Comparison of ENCODE assay signal across 8 cellular contexts in genomic region chr9:130106860-130107848, GRCh38. TPM values are rescaled to one million over a fixed set of nuclear protein-coding genes. Genes with fewer than 3 reads are reported as not detected.
DNase-seq lines count a peak whose midpoint lies in the region; ATAC-seq and TF ChIP-seq lines count a peak whose summit lies in the region.

No MANE protein-coding gene starts in this region.

- ATAC-seq in gastroesophageal sphincter, result peak; percentile 90
- no peak for ATAC-seq in HG03442 (IDR thresholded peaks at IDR 0.05; ENCODE audit: unreplicated experiment)

- no peak overlapping the region for H3K9ac ChIP-seq in Loucy (ENCODE audit: low read depth, low read length, poor library complexity, severe bottlenecking)

- peak; percentile 72 for TF ChIP-seq CTCF in Loucy (conservative IDR thresholded peaks at IDR 0.05; ENCODE audit: low read length)
- TF ChIP-seq CTCF in gastroesophageal sphincter (IDR thresholded peaks at IDR 0.05), result peak; percentile 81 to 87 (median 85)
- peak; percentile 89 for TF ChIP-seq CTCF in osteoblast (IDR thresholded peaks at IDR 0.05; ENCODE audit: extremely low read depth, low read depth, low read length)
- peak; percentile 75 to 88 (median 79) for TF ChIP-seq CTCF in testis (IDR thresholded peaks at IDR 0.05)

- DNase-seq in Daoy (ENCODE audit: low read depth) (peak; percentile 82), SK-N-DZ (ENCODE audit: low spot score) (peak; percentile 77), osteoblast (ENCODE audit: insufficient read length, low spot score, missing footprints) (peak; percentile 60), testis (peak; percentile 95)
- peak; percentile 85 for DNase-seq in activated naive CD4-positive, alpha-beta T cell treated with Interleukin-2 at 50 U/mL for 16 hours

- H3K36me3 ChIP-seq in Loucy (ENCODE audit: insufficient read depth, low read length) (peaks cover 15% of the 10 kb centered on the region; the same call in 1 of the 2 replicates), gastroesophageal sphincter (peaks cover 0 to 86% of the 10 kb centered on the region in 2 donors), osteoblast (ENCODE audit: insufficient read depth, low read length) (peaks cover 63% of the 10 kb centered on the region), testis (ENCODE audit: low read depth, missing control alignments) (no peaks in the 10 kb centered on the region)

- WGBS in gastroesophageal sphincter (ENCODE audit: low coverage in 1 of 2), 2 donors, result 11 to 33% methylated on average over 5 to 6 of the region's 12 CpGs
- 44 to 49% methylated on average over 12 of the region's 12 CpGs for whole genome bisulfite sequencing in testis, 2 donors

- H3K27me3 ChIP-seq in Loucy (ENCODE audit: insufficient read depth, low read length, poor library complexity, severe bottlenecking) (no peaks in the 10 kb centered on the region), gastroesophageal sphincter (no peaks in the 10 kb centered on the region), osteoblast (ENCODE audit: insufficient read depth, low read length) (no peaks in the 10 kb centered on the region), testis (no peaks in the 10 kb centered on the region)

- no peaks in the 10 kb centered on the region for H3K9me2 ChIP-seq in Loucy (replicated peaks; ENCODE audit: low read depth, low read length)

- no peak for TF ChIP-seq EP300 in gastroesophageal sphincter (IDR thresholded peaks at IDR 0.05)

- H3K9me3 ChIP-seq in Loucy (ENCODE audit: insufficient read depth, low read depth, low read length) (no peaks in the 10 kb centered on the region), gastroesophageal sphincter (no peaks in the 10 kb centered on the region), osteoblast (ENCODE audit: low read depth, low read length) (no peaks in the 10 kb centered on the region), testis (no peaks in the 10 kb centered on the region)

- no peak for TF ChIP-seq POLR2A in gastroesophageal sphincter (IDR thresholded peaks at IDR 0.05)
- TF ChIP-seq POLR2A in testis (IDR thresholded peaks at IDR 0.05), result no peak

- H2AFZ ChIP-seq in Loucy (ENCODE audit: low read length) (no peak overlapping the region), osteoblast (ENCODE audit: low read length) (no peak overlapping the region)

- H3K27ac ChIP-seq in gastroesophageal sphincter (peak overlapping the region; percentile 30 to 78 (median 71)), osteoblast (ENCODE audit: low read depth, low read length) (peak overlapping the region; percentile 33), testis (no peak overlapping the region)

- no peaks in the 10 kb centered on the region for H4K20me1 ChIP-seq in Loucy (ENCODE audit: insufficient read depth, low read length, poor library complexity, severe bottlenecking)
- peaks cover 8% of the 10 kb centered on the region for H4K20me1 ChIP-seq in osteoblast (ENCODE audit: insufficient read depth, low read length)

- no peaks in the 10 kb centered on the region for H3K4me1 ChIP-seq in Loucy (ENCODE audit: insufficient read depth, low read length, poor library complexity, severe bottlenecking)
- H3K4me1 ChIP-seq in gastroesophageal sphincter, result peaks cover 0 to 53% (median 5%) of the 10 kb centered on the region in 3 donors
- H3K4me1 ChIP-seq in osteoblast (ENCODE audit: insufficient read depth, low read length), result peaks cover 13% of the 10 kb centered on the region
- H3K4me1 ChIP-seq in testis, result peaks cover 14% of the 10 kb centered on the region

- no peaks in the 10 kb centered on the region for H3F3A ChIP-seq in Loucy (ENCODE audit: low read depth)

- no peak overlapping the region for H3K4me2 ChIP-seq in Loucy (ENCODE audit: low read depth, low read length, poor library complexity, severe bottlenecking)
- H3K4me2 ChIP-seq in osteoblast (ENCODE audit: insufficient read depth, low read length), result no peak overlapping the region

- H3K79me2 ChIP-seq in Loucy (ENCODE audit: insufficient read depth, low read length) (no peaks in the 10 kb centered on the region), osteoblast (ENCODE audit: insufficient read depth, low read length) (no peaks in the 10 kb centered on the region)

- intact Hi-C loops in testis (cut with DNase I; ENCODE audit: low total_unique reads), result loop anchor here (5.0 to 10.0 kb wide), 2 partner anchors 130 to 222 kb away; no protein-coding TSS in a partner anchor

- H3K4me3 ChIP-seq in Loucy (ENCODE audit: low read length, poor library complexity, severe bottlenecking) (no peak overlapping the region), gastroesophageal sphincter (no peak overlapping the region), osteoblast (ENCODE audit: insufficient read depth, low read length) (no peak overlapping the region), testis (no peak overlapping the region)

RNA-seq across cellular contexts. Expression of gene GPR107, which starts 53.4 kb away (rescaled TPM):
- 16.6 and 19.9 TPM in 2 replicates for total RNA-seq in Daoy (2014; rRNA removed; shearing (Covaris generic))
- 17.5 and 18.2 TPM in 2 replicates for polyA plus RNA-seq in SK-N-DZ (2014; cell fraction: cytosol; rRNA removed)
- polyA plus RNA-seq in SK-N-DZ (2014; cell fraction: nucleus; rRNA removed), result 11.1 and 15.2 TPM in 2 replicates
- total RNA-seq in gastroesophageal sphincter (10 to 100 TPM; 24.2 to 38.4 (median 30.4) TPM), osteoblast (25.3 and 30.1 TPM in 2 replicates), testis (10 to 100 TPM; 49.1 to 53.4 TPM)
- polyA plus RNA-seq in testis (ENCODE audit: insufficient read depth, low read depth, low replicate concordance), result 41.1 TPM

Comparison
In these comparisons a context has a peak if more than half of its experiments do, and no peak if none do; other contexts are left out.
1. H3K27ac ChIP-seq: peak in gastroesophageal sphincter (4 of 4) and osteoblast (single experiment); none in testis (0 of 2).
2. Peak in every context shown above with its lines, with median percentiles within 50 percentile points of each other: DNase-seq and CTCF ChIP-seq.